Comparison of ENCODE assay signal across 16 cellular contexts in the genomic region with DNA sequence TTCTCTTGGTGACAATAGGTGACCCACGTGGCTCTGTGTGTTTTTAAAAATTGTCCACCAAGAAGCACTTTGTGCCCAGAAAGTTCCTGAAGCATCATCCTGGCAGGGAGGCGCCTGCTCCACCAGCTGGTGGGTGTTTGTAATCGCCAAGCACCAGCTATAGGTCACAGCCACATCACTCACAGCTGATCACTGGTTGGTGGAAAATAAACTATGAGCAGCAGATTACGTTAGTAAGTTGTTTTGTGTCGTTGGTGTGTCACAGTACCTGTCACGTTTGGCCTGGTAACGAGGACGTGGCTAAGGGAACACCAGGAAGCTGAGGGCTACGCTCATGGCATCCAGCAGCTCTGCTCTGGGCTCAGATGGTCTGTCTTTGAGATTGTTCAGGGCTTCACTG. TPM values are rescaled to one million over a fixed set of nuclear protein-coding genes. Genes with fewer than 3 reads are reported as not detected.
DNase-seq lines count a peak whose midpoint lies in the region; ATAC-seq, FAIRE-seq and TF ChIP-seq lines count a peak whose summit lies in the region.
"Had no signal": no experiment of that assay in that cellular context is flagged by ENCODE, and none has a peak within 500 bp of the region (broad histone marks: within the 10 kb centered on the region; RNA-seq: fewer than 3 reads in every experiment).

No MANE protein-coding gene starts in this region.

- no peak overlapping the region for H4K8ac ChIP-seq in IMR-90 (ENCODE audit: low read depth in 2 of 2, low read length in 2 of 2)

- H3K4me3 ChIP-seq in A549 (no peak overlapping the region), IMR-90 (ENCODE audit: insufficient read depth, low read depth, low read length) (no peak overlapping the region), bronchial epithelial cell (ENCODE audit: low read depth, low read length) (no peak overlapping the region)

- no peak overlapping the region for H3K9ac ChIP-seq in IMR-90 (ENCODE audit: low read depth, low read length)

- H2AK5ac ChIP-seq in IMR-90 (ENCODE audit: low read depth, low read length) = no peak overlapping the region

- TF ChIP-seq CTCF in A549 (IDR thresholded peaks at IDR 0.05) (no peak), IMR-90 (conservative IDR thresholded peaks at IDR 0.05; ENCODE audit: low read depth, low read length) (no peak), bronchial epithelial cell (IDR thresholded peaks at IDR 0.05; ENCODE audit: insufficient read depth, low read length, severe bottlenecking) (no peak)

- H3K4me1 ChIP-seq in A549 (peaks cover 7% of the 10 kb centered on the region), IMR-90 (ENCODE audit: control insufficient read depth, insufficient read depth, low read length) (peaks cover 14% of the 10 kb centered on the region; the same call in 1 of the 2 replicates)

- no peak overlapping the region for H3K4me3 Mint-ChIP-seq in activated CD4-positive, alpha-beta memory T cell treated with anti-CD3 and anti-CD28 coated beads for 36 hours

- H4K91ac ChIP-seq in IMR-90 (ENCODE audit: insufficient read depth, low read depth, low read length) = no peak overlapping the region

- no peak for TF ChIP-seq EP300 in A549 (IDR thresholded peaks at IDR 0.05)

- H3K9me1 ChIP-seq in IMR-90 (ENCODE audit: insufficient read depth, low read length) = peaks cover 7% of the 10 kb centered on the region; the same call in 1 of the 2 replicates

- H3K4me1 Mint-ChIP-seq in activated CD4-positive, alpha-beta memory T cell treated with anti-CD3 and anti-CD28 coated beads for 36 hours (ENCODE audit: low read depth) = peaks cover 2% of the 10 kb centered on the region

- H2AK9ac ChIP-seq in IMR-90 (replicated peaks; ENCODE audit: low read depth, low read length, poor library complexity) = peak overlapping the region; percentile 60

- H3K27ac ChIP-seq in A549 (no peak overlapping the region), IMR-90 (ENCODE audit: insufficient read depth, low read length) (no peak overlapping the region)

- H2AFZ ChIP-seq in IMR-90 (replicated peaks; ENCODE audit: low read length, poor library complexity) = no peak overlapping the region

- dilution Hi-C loops in IMR-90 (cut with HindIII; ENCODE audit: low sequenced_read_pairs, unreplicated experiment) = loop anchor here (25.0 kb wide), 1 partner anchor 195 kb away; the partner anchor contains the start of genes NXN and TIMM22

- H3K27me3 ChIP-seq in IMR-90 (ENCODE audit: control insufficient read depth, insufficient read depth, low read length) (no peaks in the 10 kb centered on the region), bronchial epithelial cell (ENCODE audit: control insufficient read depth, insufficient read depth, low read length) (no peaks in the 10 kb centered on the region)

- no peaks in the 10 kb centered on the region for H3K27me3 Mint-ChIP-seq in activated CD4-positive, alpha-beta memory T cell treated with anti-CD3 and anti-CD28 coated beads for 36 hours

- H3K56ac ChIP-seq in IMR-90 (ENCODE audit: extremely low read depth, insufficient read depth, low read length) = no peak overlapping the region

- no peaks in the 10 kb centered on the region for H3K9me3 Mint-ChIP-seq in activated CD4-positive, alpha-beta memory T cell treated with anti-CD3 and anti-CD28 coated beads for 36 hours

- peaks cover 15% of the 10 kb centered on the region for H4K20me1 ChIP-seq in IMR-90 (ENCODE audit: insufficient read depth, low read length)

- no peak overlapping the region for H3K4ac ChIP-seq in IMR-90 (ENCODE audit: low read depth, low read length)

- H2BK5ac ChIP-seq in IMR-90 (ENCODE audit: low read depth, low read length, poor library complexity, severe bottlenecking) = no peak overlapping the region

- intact Hi-C loops in IMR-90 (cut with micrococcal nuclease) = loop anchor here (10.0 kb wide), 1 partner anchor 113 kb away; no protein-coding TSS in a partner anchor
- intact Hi-C loops in activated CD4-positive, alpha-beta memory T cell treated with anti-CD3 and anti-CD28 coated beads for 36 hours (cut with micrococcal nuclease) = no loop called here

- BruUV-seq in IMR-90 (replicated peaks; lab: Mats Ljungman, UMichigan) = no TSS peak

- H3K79me1 ChIP-seq in IMR-90 (ENCODE audit: low read depth in 1 of 2, low read length in 2 of 2) = peaks cover 11 to 42% of the 10 kb centered on the region in 2 experiments; a peak in 3 of 4 replicates

- H3K18ac ChIP-seq in IMR-90 (ENCODE audit: low read depth, low read length) = no peak overlapping the region

- H2BK120ac ChIP-seq in IMR-90 (ENCODE audit: low read depth, low read length) = no peak overlapping the region

- H3K36me3 ChIP-seq in IMR-90 (ENCODE audit: control insufficient read depth, insufficient read depth, low read length) (peaks cover 39% of the 10 kb centered on the region), bronchial epithelial cell (ENCODE audit: control insufficient read depth, insufficient read depth, low read length) (peaks cover 6% of the 10 kb centered on the region)

- no peak overlapping the region for H3K14ac ChIP-seq in IMR-90 (replicated peaks; ENCODE audit: low read depth, low read length)

- H2BK20ac ChIP-seq in IMR-90 (ENCODE audit: low read depth, low read length) = no peak overlapping the region

- H3K36me3 Mint-ChIP-seq in activated CD4-positive, alpha-beta memory T cell treated with anti-CD3 and anti-CD28 coated beads for 36 hours = peaks cover 27% of the 10 kb centered on the region

- H3K4me2 ChIP-seq in A549 = no peak overlapping the region
- no peak overlapping the region for H3K4me2 ChIP-seq in IMR-90 (ENCODE audit: low read depth, low read length)

- no peak for TF ChIP-seq RAD21 in A549 (conservative IDR thresholded peaks at IDR 0.05 in 1 of 2, IDR thresholded peaks at IDR 0.05 in 1 of 2)
- TF ChIP-seq RAD21 in IMR-90 (IDR thresholded peaks at IDR 0.05; ENCODE audit: low read length) = no peak

- POLR2A ChIA-PET in A549 (lab: Yijun Ruan, JAX) = interaction anchor here (1.4 kb wide), 1 partner anchor 11 kb away, joined by 6 read pairs; the partner anchor contains the start of genes GLOD4 and MRM3
- POLR2A ChIA-PET in IMR-90 (lab: Charles Lee; ENCODE audit: unreplicated experiment) = interaction anchor here (0.6 kb wide), 1 partner anchor 173 kb away, joined by 5 read pairs; no protein-coding TSS in a partner anchor
- POLR2A ChIA-PET in activated CD4-positive, alpha-beta memory T cell treated with anti-CD3 and anti-CD28 coated beads for 36 hours (lab: Charles Lee) = no interaction called here

- H2BK15ac ChIP-seq in IMR-90 (ENCODE audit: low read depth, low read length) = no peak overlapping the region

- DNase-seq in A549 (ENCODE audit: low read depth in 1 of 2, low spot score in 1 of 2) = peak; percentile 31 to 51
- DNase-seq in IMR-90 = peak; percentile 56
- peak; percentile 46 for DNase-seq in bronchial epithelial cell (ENCODE audit: low read depth)
- peak; percentile 7 for DNase-seq in kidney tubule cell (ENCODE audit: low spot score)
- no peak for DNase-seq in NCI-H1930 (lab: John Stamatoyannopoulos, UW)
- no peak for DNase-seq in activated CD4-positive, alpha-beta memory T cell treated with anti-CD3 and anti-CD28 coated beads for 36 hours
- DNase-seq: activated CD4-positive, alpha-beta T cell treated with anti-CD3 and anti-CD28 coated beads, Interleukin-2, amount 50 U/mL, for 1 hour; Calu3; cortex of kidney; NCI-H187 treated with DMSO at 0.1 percent for 48 hours; NCI-H524 treated with DMSO at 0.1 percent for 48 hours; stimulated activated CD4-positive, alpha-beta T cell treated with anti-CD3 and anti-CD28 coated beads, Interleukin-4, amount 100 ng/mL, for 24 hours had no signal

- H3K27ac Mint-ChIP-seq in activated CD4-positive, alpha-beta memory T cell treated with anti-CD3 and anti-CD28 coated beads for 36 hours = no peak overlapping the region

- no peak for FAIRE-seq in A549 (lab: Jason Lieb, UNC)
- peak; percentile 60 for FAIRE-seq in bronchial epithelial cell (lab: Jason Lieb, UNC)

- 75% methylated on average over 9 of the region's 9 CpGs for WGBS in A549 (ENCODE audit: missing lambda C conversion rate)
- WGBS in IMR-90 (ENCODE audit: extremely low coverage in 2 of 2, insufficient read length in 1 of 2), 2 experiments = 100% methylated on average over 1 of the region's 9 CpGs; no CpG with 5 or more reads in 1 of the 2 experiments

- H4K5ac ChIP-seq in IMR-90 (ENCODE audit: low read depth, low read length) = no peak overlapping the region

- H3K9me3 ChIP-seq in A549 = no peaks in the 10 kb centered on the region
- no peaks in the 10 kb centered on the region for H3K9me3 ChIP-seq in IMR-90 (ENCODE audit: control insufficient read depth, insufficient read depth, low read length)

- H3K23ac ChIP-seq in IMR-90 (ENCODE audit: low read depth, low read length) = no peak overlapping the region

- ATAC-seq in A549 (peak; percentile 33 to 34; a peak in 3 of 6 replicates), IMR-90 (ENCODE audit: low read depth) (no peak), HG02884 (IDR thresholded peaks at IDR 0.05; ENCODE audit: unreplicated experiment) (no peak), HG02840 (IDR thresholded peaks at IDR 0.05; ENCODE audit: low FRiP score, unreplicated experiment) (no peak)
- ATAC-seq: Right ventricle myocardium inferior, sciatic nerve had no signal

- CTCF ChIA-PET in A549 (lab: Yijun Ruan, JAX) (interaction anchor here (0.9 to 19.5 kb wide), 12 partner anchors 10 to 380 kb away, joined by 3 to 428 read pairs (median 3); partner anchors contain the start of genes GLOD4, MRM3, NXN and TIMM22), IMR-90 (lab: Yijun Ruan, JAX) (no interaction called here)
- CTCF ChIA-PET in activated CD4-positive, alpha-beta memory T cell treated with anti-CD3 and anti-CD28 coated beads for 36 hours (lab: Charles Lee) = interaction anchor here (2.9 kb wide), 1 partner anchor 189 kb away, joined by 18 read pairs; no protein-coding TSS in a partner anchor

- TF ChIP-seq POLR2A in A549 (IDR thresholded peaks at IDR 0.05; ENCODE audit: low read length) (no peak), IMR-90 (IDR thresholded peaks at IDR 0.05; ENCODE audit: low read depth, low read length) (no peak)

- in situ Hi-C loops in IMR-90 (cut with MboI; ENCODE audit: low sequenced_read_pairs) = no loop called here

RNA-seq across cellular contexts. Expression of gene MRM3, which starts 10.1 kb away (rescaled TPM):
- 27.1 and 38.8 TPM in 2 replicates for polyA plus RNA-seq in A549 (2011; rRNA removed)
- polyA plus RNA-seq in A549 (2012; cell fraction: cytosol; rRNA removed) = 34.2 and 36.3 TPM in 2 replicates
- polyA plus RNA-seq in A549 (2012; cell fraction: nucleus; rRNA removed) = 33.7 and 34.2 TPM in 2 replicates
- 45.4 to 48.2 TPM (median 47.1 TPM) in 3 replicates for polyA plus RNA-seq in A549 (2017; fragmentation: RNase III; extraction: RNeasy Plus Mini Kit Qiagen cat#74134 plus additional on column Dnase treatment)
- polyA minus RNA-seq in A549 (2011; rRNA and poly(A)+ RNA removed) = 17.1 and 19.2 TPM in 2 replicates
- 15.2 and 16.1 TPM in 2 replicates for total RNA-seq in IMR-90 (2012; rRNA removed)
- 8.9 and 9.0 TPM in 2 replicates for polyA plus RNA-seq in IMR-90 (2012; rRNA removed)
- 8.3 and 10.0 TPM in 2 replicates for polyA plus RNA-seq in IMR-90 (2012; cell fraction: cytosol; rRNA removed)
- polyA plus RNA-seq in IMR-90 (2012; cell fraction: nucleus; rRNA removed; ENCODE audit: low replicate concordance) = 5.4 and 7.5 TPM in 2 replicates
- total RNA-seq in bronchial epithelial cell = 18.4 and 22.4 TPM in 2 replicates
- total RNA-seq in activated CD4-positive, alpha-beta memory T cell treated with anti-CD3 and anti-CD28 coated beads for 36 hours = 10 to 100 TPM; 24.6 to 26.1 TPM

RNA-seq across cellular contexts. Expression of gene GLOD4, which starts 10.2 kb away (rescaled TPM):
- polyA plus RNA-seq in A549 (2011; rRNA removed) = 98.3 and 133 TPM in 2 replicates
- polyA plus RNA-seq in A549 (2012; cell fraction: cytosol; rRNA removed) = 56.4 and 60.1 TPM in 2 replicates
- polyA plus RNA-seq in A549 (2012; cell fraction: nucleus; rRNA removed) = 29.1 and 63.3 TPM in 2 replicates
- 119 to 141 TPM (median 132 TPM) in 3 replicates for polyA plus RNA-seq in A549 (2017; fragmentation: RNase III; extraction: RNeasy Plus Mini Kit Qiagen cat#74134 plus additional on column Dnase treatment)
- 24.9 and 29.2 TPM in 2 replicates for polyA minus RNA-seq in A549 (2011; rRNA and poly(A)+ RNA removed)
- 26.3 and 41.1 TPM in 2 replicates for total RNA-seq in IMR-90 (2012; rRNA removed)
- polyA plus RNA-seq in IMR-90 (2012; rRNA removed) = 26.5 and 36.7 TPM in 2 replicates
- polyA plus RNA-seq in IMR-90 (2012; cell fraction: cytosol; rRNA removed) = 7.9 and 19.3 TPM in 2 replicates
- 10.6 and 51.9 TPM in 2 replicates for polyA plus RNA-seq in IMR-90 (2012; cell fraction: nucleus; rRNA removed; ENCODE audit: low replicate concordance)
- total RNA-seq in bronchial epithelial cell = 90.6 and 93.2 TPM in 2 replicates
- total RNA-seq in activated CD4-positive, alpha-beta memory T cell treated with anti-CD3 and anti-CD28 coated beads for 36 hours = 10 to 100 TPM; 56.3 to 66.5 TPM

RNA-seq across cellular contexts. Expression of gene GEMIN4, which starts 40.2 kb away (rescaled TPM):
- polyA plus RNA-seq in A549 (2011; rRNA removed) = 36.1 and 51.8 TPM in 2 replicates
- 47.7 and 57.8 TPM in 2 replicates for polyA plus RNA-seq in A549 (2012; cell fraction: cytosol; rRNA removed)
- 87.8 and 97.5 TPM in 2 replicates for polyA plus RNA-seq in A549 (2012; cell fraction: nucleus; rRNA removed)
- 45.5 to 49.0 TPM (median 47.6 TPM) in 3 replicates for polyA plus RNA-seq in A549 (2017; fragmentation: RNase III; extraction: RNeasy Plus Mini Kit Qiagen cat#74134 plus additional on column Dnase treatment)
- polyA minus RNA-seq in A549 (2011; rRNA and poly(A)+ RNA removed) = 75.5 and 86.7 TPM in 2 replicates
- 13.9 and 16.5 TPM in 2 replicates for total RNA-seq in IMR-90 (2012; rRNA removed)
- 18.3 and 20.4 TPM in 2 replicates for polyA plus RNA-seq in IMR-90 (2012; rRNA removed)
- polyA plus RNA-seq in IMR-90 (2012; cell fraction: cytosol; rRNA removed) = 13.6 and 16.5 TPM in 2 replicates
- polyA plus RNA-seq in IMR-90 (2012; cell fraction: nucleus; rRNA removed; ENCODE audit: low replicate concordance) = 29.9 and 42.3 TPM in 2 replicates
- 8.4 and 8.7 TPM in 2 replicates for total RNA-seq in bronchial epithelial cell
- 10 to 100 TPM; 38.8 to 39.6 TPM for total RNA-seq in activated CD4-positive, alpha-beta memory T cell treated with anti-CD3 and anti-CD28 coated beads for 36 hours

RNA-seq across cellular contexts. Expression of gene TLCD3A, which starts 59.9 kb away (rescaled TPM):
- polyA plus RNA-seq in A549 (2011; rRNA removed) (29.5 and 35.1 TPM in 2 replicates), A549 (2017; fragmentation: RNase III; extraction: RNeasy Plus Mini Kit Qiagen cat#74134 plus additional on column Dnase treatment) (28.5 to 31.5 TPM (median 30.8 TPM) in 3 replicates), IMR-90 (2012; rRNA removed) (33.3 and 35.0 TPM in 2 replicates)
- 42.9 and 53.3 TPM in 2 replicates for polyA plus RNA-seq in A549 (2012; cell fraction: cytosol; rRNA removed)
- polyA plus RNA-seq in A549 (2012; cell fraction: nucleus; rRNA removed) = 35.4 and 40.6 TPM in 2 replicates
- 47.1 and 53.6 TPM in 2 replicates for polyA minus RNA-seq in A549 (2011; rRNA and poly(A)+ RNA removed)
- total RNA-seq in IMR-90 (2012; rRNA removed) (14.4 and 15.2 TPM in 2 replicates), bronchial epithelial cell (24.3 and 47.7 TPM in 2 replicates)
- 23.3 and 36.1 TPM in 2 replicates for polyA plus RNA-seq in IMR-90 (2012; cell fraction: cytosol; rRNA removed)
- polyA plus RNA-seq in IMR-90 (2012; cell fraction: nucleus; rRNA removed; ENCODE audit: low replicate concordance) = 19.6 and 20.6 TPM in 2 replicates
- 1 to 10 TPM; 6.9 to 8.4 TPM for total RNA-seq in activated CD4-positive, alpha-beta memory T cell treated with anti-CD3 and anti-CD28 coated beads for 36 hours

Comparison
In these comparisons a context has a peak if more than half of its experiments do, and no peak if none do; other contexts are left out.
1. ATAC-seq: peak in A549 (2 of 2); none in IMR-90 (single experiment), HG02884 (single experiment) and HG02840 (single experiment).
2. DNase-seq: peak in A549 (2 of 2), IMR-90 (single experiment), bronchial epithelial cell (single experiment) and kidney tubule cell (single experiment); none in NCI-H1930 (0 of 2) and activated CD4-positive, alpha-beta memory T cell treated with anti-CD3 and anti-CD28 coated beads for 36 hours (single experiment).